8 cellular contexts compared by ENCODE assay signal in genomic region chr4:101078950-101079349, GRCh38.
"Had no signal": no experiment of that assay in that cellular context is flagged by ENCODE, and none has a peak within 500 bp of the region (broad histone marks: within the 10 kb centered on the region; RNA-seq: fewer than 3 reads in every experiment).

No MANE protein-coding gene starts in this region.

- H3K27ac ChIP-seq: GM23248, KMS-11 had no signal

- FAIRE-seq: HepG2 had no signal

- H3K9me3 Mint-ChIP-seq: IgD-negative memory B cell had no signal

- ATAC-seq: HCT116, HepG2 had no signal

- DNase-seq: GM23248, GOT3, H7, KBM-7 had no signal

- H3K4me3 Mint-ChIP-seq: IgD-negative memory B cell had no signal

- H3K27me3 Mint-ChIP-seq: IgD-negative memory B cell had no signal
